ENCODE assay signal across 1 cellular context in genomic region chrX:129931411-129932136, GRCh38.
TF ChIP-seq lines count a peak whose summit lies in the region.

No MANE protein-coding gene starts in this region.

TF ChIP-seq in HepG2, 621 proteins besides CTCF, POLR2A, EP300 and RAD21 (continued from another document and continues in another):
- no peak for TF ChIP-seq ZHX2 (IDR thresholded peaks at IDR 0.05; ENCODE audit: low read depth)
- TF ChIP-seq ZHX2 (CRISPR knock-in tag; IDR thresholded peaks at IDR 0.05; ENCODE audit: borderline replicate concordance): no peak
- no peak for TF ChIP-seq ZNF460 (CRISPR knock-in tag; IDR thresholded peaks at IDR 0.05; ENCODE audit: borderline replicate concordance)
- no peak for TF ChIP-seq ZNF577 (CRISPR knock-in tag; IDR thresholded peaks at IDR 0.05; ENCODE audit: borderline replicate concordance, low read depth)
- TF ChIP-seq ZBTB25 (CRISPR knock-in tag; IDR thresholded peaks at IDR 0.05): no peak
- TF ChIP-seq JUND (CRISPR knock-in tag; IDR thresholded peaks at IDR 0.05): no peak
- TF ChIP-seq RBFOX2 (IDR thresholded peaks at IDR 0.05; ENCODE audit: low read depth, low read length): peak; percentile 61; the same call in 1 of the 2 replicates
- TF ChIP-seq ZNF281 (CRISPR knock-in tag; IDR thresholded peaks at IDR 0.05; ENCODE audit: borderline replicate concordance): peak; percentile 44; the same call in 1 of the 2 replicates
- TF ChIP-seq POLR2G (IDR thresholded peaks at IDR 0.05; ENCODE audit: low read depth, low read length): 0 out of 2 replicates have a peak, but pooled peaks have one; percentile 27
- TF ChIP-seq MAF1 (CRISPR knock-in tag; IDR thresholded peaks at IDR 0.05; ENCODE audit: borderline replicate concordance): no peak
- TF ChIP-seq NCOA1 (CRISPR knock-in tag; IDR thresholded peaks at IDR 0.05): no peak
- TF ChIP-seq DMAP1 (CRISPR knock-in tag; IDR thresholded peaks at IDR 0.05): peak; percentile 23; the same call in 1 of the 2 replicates
- no peak for TF ChIP-seq AKAP8 (CRISPR knock-in tag; IDR thresholded peaks at IDR 0.05)
- 0 out of 2 replicates have a peak, but pooled peaks have one; percentile 34 for TF ChIP-seq MAZ (IDR thresholded peaks at IDR 0.05; ENCODE audit: borderline replicate concordance, low read depth, low read length)
- TF ChIP-seq MAZ (CRISPR knock-in tag; IDR thresholded peaks at IDR 0.05; ENCODE audit: low read depth): no peak
- no peak for TF ChIP-seq ZNF580 (CRISPR knock-in tag; IDR thresholded peaks at IDR 0.05; ENCODE audit: borderline replicate concordance, low read depth)
- TF ChIP-seq ZSCAN30 (CRISPR knock-in tag; IDR thresholded peaks at IDR 0.05): no peak
- no peak for TF ChIP-seq TEAD3 (CRISPR knock-in tag; optimal IDR thresholded peaks at IDR 0.05; ENCODE audit: borderline replicate concordance)
- TF ChIP-seq NFYC (CRISPR knock-in tag; IDR thresholded peaks at IDR 0.05): peak; percentile 71
- no peak for TF ChIP-seq ATF3 (CRISPR knock-in tag; IDR thresholded peaks at IDR 0.05)
- TF ChIP-seq ARID4A (CRISPR knock-in tag; IDR thresholded peaks at IDR 0.05; ENCODE audit: borderline replicate concordance): peak; percentile 26; the same call in 1 of the 2 replicates
- TF ChIP-seq ZMYM4 (CRISPR knock-in tag; IDR thresholded peaks at IDR 0.05): peak; percentile 51; the same call in 1 of the 2 replicates
- TF ChIP-seq PHF20 (CRISPR knock-in tag; IDR thresholded peaks at IDR 0.05): no peak
- peak; percentile 96 for TF ChIP-seq PRDM10 (CRISPR knock-in tag; IDR thresholded peaks at IDR 0.05; ENCODE audit: low read depth)
- peak; percentile 27; the same call in 1 of the 2 replicates for TF ChIP-seq TAF1 (CRISPR knock-in tag; IDR thresholded peaks at IDR 0.05)
- TF ChIP-seq ELF3 (CRISPR knock-in tag; IDR thresholded peaks at IDR 0.05): no peak
- peak; percentile 26; the same call in 1 of the 2 replicates for TF ChIP-seq THAP11 (CRISPR knock-in tag; IDR thresholded peaks at IDR 0.05)
- peak; percentile 70; the same call in 1 of the 2 replicates for TF ChIP-seq ZNF777 (CRISPR knock-in tag; IDR thresholded peaks at IDR 0.05)
- peak; percentile 35 for TF ChIP-seq HNRNPK (IDR thresholded peaks at IDR 0.05; ENCODE audit: low read depth, low read length, poor library complexity, severe bottlenecking)
- TF ChIP-seq ZNF597 (CRISPR knock-in tag; IDR thresholded peaks at IDR 0.05): no peak
- no peak for TF ChIP-seq BORCS8-MEF2B (CRISPR knock-in tag; IDR thresholded peaks at IDR 0.05)
- TF ChIP-seq ZZZ3 (CRISPR knock-in tag; IDR thresholded peaks at IDR 0.05; ENCODE audit: borderline replicate concordance): no peak
- peak; percentile 71; the same call in 1 of the 2 replicates for TF ChIP-seq SP5 (CRISPR knock-in tag; IDR thresholded peaks at IDR 0.05; ENCODE audit: borderline replicate concordance, low read depth)
- no peak for TF ChIP-seq ZNF749 (CRISPR knock-in tag; IDR thresholded peaks at IDR 0.05; ENCODE audit: borderline replicate concordance)
- peak; percentile 66 for TF ChIP-seq RFX5 (IDR thresholded peaks at IDR 0.05; ENCODE audit: low read depth, low read length)
- no peak for TF ChIP-seq CREB1 (IDR thresholded peaks at IDR 0.05)
- peak; percentile 47; the same call in 1 of the 2 replicates for TF ChIP-seq CREB1 (CRISPR knock-in tag; IDR thresholded peaks at IDR 0.05)
- no peak for TF ChIP-seq NR2F6 (IDR thresholded peaks at IDR 0.05)
- 0 out of 2 replicates have a peak, but pooled peaks have one; percentile 37 for TF ChIP-seq NR2F6 (CRISPR knock-in tag; IDR thresholded peaks at IDR 0.05)
- TF ChIP-seq HOMEZ (CRISPR knock-in tag; IDR thresholded peaks at IDR 0.05; ENCODE audit: low read depth): no peak
